ENCODE assay signal across 29 cellular contexts in genomic region chr9:117732494-117732893, GRCh38.
"Had no signal": no experiment of that assay in that cellular context is flagged by ENCODE, and none has a peak within 500 bp of the region (broad histone marks: within the 10 kb centered on the region; RNA-seq: fewer than 3 reads in every experiment).

No MANE protein-coding gene starts in this region.

- H3K4me3 ChIP-seq: pancreas, prostate gland, right lobe of liver, sigmoid colon, smooth muscle cell, spleen, suprapubic skin, testis, tibial artery, transverse colon, vagina had no signal

- H3K9me3 ChIP-seq: neutrophil, pancreas, prostate gland, right lobe of liver, sigmoid colon, spleen, suprapubic skin, testis, tibial artery, transverse colon, vagina had no signal

- ATAC-seq: naive thymus-derived CD8-positive, alpha-beta T cell; natural killer cell treated with Interleukin-12 subunit alpha and Interleukin-12 subunit beta and Interleukin-15 and Interleukin-18, amount 100 ng/mL, for 72 hours; pancreas; right cardiac atrium; right lobe of liver; stimulated activated memory B cell treated with anti-CD40 and anti-IgM and Interleukin-4, amounts not matched to agents 10 μg/mL and 1 μg/mL and 100 μg/mL, for 72 hours; stimulated activated naive CD8-positive, alpha-beta T cell treated with anti-CD3 and anti-CD28 coated beads, Interleukin-15, amount 100 ng/mL, for 72 hours; stimulated activated naive CD8-positive, alpha-beta T cell treated with anti-CD3 and anti-CD28 coated beads, Interleukin-15, Interleukin-2, amounts not matched to agents 100 U/mL and 50 U/mL, for 24 hours had no signal

- H3K4me1 ChIP-seq: pancreas, prostate gland, right lobe of liver, sigmoid colon, suprapubic skin, testis, vagina had no signal

- H3K36me3 ChIP-seq: neutrophil, pancreas, prostate gland, right lobe of liver, sigmoid colon, spleen, suprapubic skin, tibial artery, transverse colon, vagina had no signal

- FAIRE-seq: pancreas, urothelium cell line had no signal

- H3K27me3 ChIP-seq: neutrophil, pancreas, right lobe of liver, sigmoid colon, spleen, suprapubic skin, testis, tibial artery, transverse colon, vagina had no signal

- H3K27ac ChIP-seq: neutrophil, pancreas, prostate gland, right lobe of liver, sigmoid colon, spleen, testis, tibial artery, vagina had no signal

- DNase-seq: naive thymus-derived CD8-positive, alpha-beta T cell; nephron progenitor cell; nucleus accumbens; pancreas; retina; right cardiac atrium; right lobe of liver; sigmoid colon; spleen; stimulated activated CD4-positive, alpha-beta T cell treated with anti-CD3 and anti-CD28 coated beads, Interleukin-12 subunit alpha, Interleukin-12 subunit beta, amount 100 ng/mL, for 4 hours; stimulated activated CD4-positive, alpha-beta T cell treated with anti-CD3 and anti-CD28 coated beads, Interleukin-1b, Interleukin-23, amount 100 ng/mL, for 48 hours; stimulated activated CD4-positive, alpha-beta T cell treated with anti-CD3 and anti-CD28 coated beads, Interleukin-4, amount 100 ng/mL, for 1 hour; stimulated activated CD4-positive, alpha-beta T cell treated with anti-CD3 and anti-CD28 coated beads, Interleukin-4, amount 100 ng/mL, for 4 hours; stimulated activated CD8-positive, alpha-beta memory T cell treated with anti-CD3 and anti-CD28 coated beads, Interleukin-4, amount 100 ng/mL, for 48 hours; stimulated activated naive CD4-positive, alpha-beta T cell; stimulated activated naive CD8-positive, alpha-beta T cell treated with anti-CD3 and anti-CD28 coated beads, Interleukin-15, amount 100 ng/mL, for 72 hours; stimulated activated naive CD8-positive, alpha-beta T cell treated with anti-CD3 and anti-CD28 coated beads, Interleukin-15, Interleukin-2, amounts not matched to agents 100 U/mL and 50 U/mL, for 24 hours; substantia nigra; testis; tibial artery; transverse colon had no signal
